In the genomic region with DNA sequence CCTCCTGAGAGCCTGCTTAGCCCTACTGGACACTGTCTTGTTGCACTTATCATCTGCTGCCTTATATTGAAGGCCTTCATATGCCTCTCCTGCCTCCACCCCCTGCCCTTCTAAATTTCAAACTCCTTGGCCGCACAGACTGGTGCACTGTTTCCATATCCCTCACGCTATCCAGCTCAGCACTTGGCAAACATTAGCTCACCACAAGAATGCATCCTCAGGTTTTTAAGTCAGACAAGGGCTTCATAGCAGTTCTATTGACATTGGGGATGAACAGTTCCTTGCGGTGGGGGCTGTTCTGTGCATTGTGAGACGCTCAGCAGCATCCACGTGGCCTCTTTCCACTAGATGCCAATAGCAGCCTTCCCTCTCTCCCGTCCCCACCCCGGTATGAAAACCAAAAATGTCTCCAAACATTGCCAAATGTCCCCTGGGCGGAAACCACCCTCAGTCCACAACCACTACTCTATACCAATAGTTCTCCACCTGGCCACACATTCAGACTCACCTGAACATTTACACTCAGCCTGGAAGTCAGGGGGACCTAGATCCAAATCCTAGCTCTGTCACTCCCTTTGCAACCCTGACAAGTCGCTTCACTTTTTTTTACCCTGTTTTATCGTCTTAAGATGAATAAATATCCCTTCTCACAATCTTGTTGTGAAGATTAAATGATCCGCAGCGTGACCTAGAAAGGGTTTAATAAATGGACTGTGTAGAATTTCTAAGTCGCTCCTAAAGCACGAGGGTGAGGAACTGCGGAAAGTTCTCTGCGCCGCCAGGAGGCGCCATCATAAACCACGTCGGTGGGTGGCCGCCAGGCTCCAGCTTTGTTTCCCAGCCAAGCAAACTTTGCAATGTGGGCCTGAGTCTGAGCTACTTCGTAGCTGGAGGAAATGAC, we compare ENCODE assay signal across 1 cellular context.
TF ChIP-seq lines count a peak whose summit lies in the region.

No MANE protein-coding gene starts in this region.

TF ChIP-seq in endothelial cell of umbilical vein, 7 proteins besides CTCF, POLR2A, EP300 and RAD21:
- no peak for TF ChIP-seq MAX (IDR thresholded peaks at IDR 0.05; ENCODE audit: insufficient read depth, insufficient read length)
- TF ChIP-seq JUN (IDR thresholded peaks at IDR 0.05; ENCODE audit: borderline replicate concordance, insufficient read depth, insufficient read length, low read depth), result no peak
- TF ChIP-seq FOS (IDR thresholded peaks at IDR 0.05; ENCODE audit: borderline replicate concordance, insufficient read depth, low read length), result no peak
- no peak for TF ChIP-seq GATA2 (IDR thresholded peaks at IDR 0.05; ENCODE audit: insufficient read depth, insufficient read length, low read depth, low read length)
- TF ChIP-seq POLR2AphosphoS5 (IDR thresholded peaks at IDR 0.05; ENCODE audit: insufficient read depth, low read depth, low read length), result no peak
- no peak for TF ChIP-seq EZH2 (IDR thresholded peaks at IDR 0.05; ENCODE audit: borderline replicate concordance, low read depth, low read length, severe bottlenecking)
- TF ChIP-seq MYC (IDR thresholded peaks at IDR 0.05; ENCODE audit: low read depth, low read length), result no peak
